ENCODE assay signal across 1 cellular context in the genomic region with DNA sequence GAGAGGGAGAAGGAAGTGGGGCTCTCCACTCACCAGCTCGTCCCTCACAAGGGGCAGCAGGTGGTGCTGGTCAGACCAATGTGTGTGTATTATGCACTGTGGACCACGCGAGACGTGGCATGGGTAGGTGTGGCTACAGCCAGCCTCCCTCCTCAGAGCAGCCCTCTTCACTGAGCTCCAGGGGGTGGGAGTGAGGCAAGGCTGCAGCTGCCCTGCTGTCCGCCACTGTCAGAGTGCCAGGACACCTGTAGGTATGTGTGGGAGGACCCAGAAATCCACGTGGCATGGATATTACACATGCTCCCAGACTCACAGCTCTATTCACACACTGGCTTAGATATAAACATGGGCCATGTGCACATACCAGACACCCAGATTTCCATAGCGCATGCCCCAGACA.
TF ChIP-seq lines count a peak whose summit lies in the region.

No MANE protein-coding gene starts in this region.

TF ChIP-seq in HCT116, 20 proteins besides CTCF, POLR2A, EP300 and RAD21 (continued from another document):
- TF ChIP-seq, protein P1, sequence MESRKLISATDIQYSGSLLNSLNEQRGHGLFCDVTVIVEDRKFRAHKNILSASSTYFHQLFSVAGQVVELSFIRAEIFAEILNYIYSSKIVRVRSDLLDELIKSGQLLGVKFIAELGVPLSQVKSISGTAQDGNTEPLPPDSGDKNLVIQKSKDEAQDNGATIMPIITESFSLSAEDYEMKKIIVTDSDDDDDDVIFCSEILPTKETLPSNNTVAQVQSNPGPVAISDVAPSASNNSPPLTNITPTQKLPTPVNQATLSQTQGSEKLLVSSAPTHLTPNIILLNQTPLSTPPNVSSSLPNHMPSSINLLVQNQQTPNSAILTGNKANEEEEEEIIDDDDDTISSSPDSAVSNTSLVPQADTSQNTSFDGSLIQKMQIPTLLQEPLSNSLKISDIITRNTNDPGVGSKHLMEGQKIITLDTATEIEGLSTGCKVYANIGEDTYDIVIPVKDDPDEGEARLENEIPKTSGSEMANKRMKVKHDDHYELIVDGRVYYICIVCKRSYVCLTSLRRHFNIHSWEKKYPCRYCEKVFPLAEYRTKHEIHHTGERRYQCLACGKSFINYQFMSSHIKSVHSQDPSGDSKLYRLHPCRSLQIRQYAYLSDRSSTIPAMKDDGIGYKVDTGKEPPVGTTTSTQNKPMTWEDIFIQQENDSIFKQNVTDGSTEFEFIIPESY (IDR thresholded peaks at IDR 0.05; ENCODE audit: extremely low read depth, insufficient replicate concordance, low read length), result no peak
- TF ChIP-seq ZFX (IDR thresholded peaks at IDR 0.05) (no peak), SRF (IDR thresholded peaks at IDR 0.05; ENCODE audit: low read depth) (no peak), TCF7L2 (IDR thresholded peaks at IDR 0.05; ENCODE audit: borderline replicate concordance, extremely low read depth, insufficient read depth, insufficient read length) (no peak), POLR2AphosphoS5 (IDR thresholded peaks at IDR 0.05; ENCODE audit: low read depth, low read length) (no peak), SP1 (IDR thresholded peaks at IDR 0.05; ENCODE audit: low read depth) (no peak), CEBPB (IDR thresholded peaks at IDR 0.05; ENCODE audit: low read depth) (no peak)
- TF ChIP-seq, protein P2, sequence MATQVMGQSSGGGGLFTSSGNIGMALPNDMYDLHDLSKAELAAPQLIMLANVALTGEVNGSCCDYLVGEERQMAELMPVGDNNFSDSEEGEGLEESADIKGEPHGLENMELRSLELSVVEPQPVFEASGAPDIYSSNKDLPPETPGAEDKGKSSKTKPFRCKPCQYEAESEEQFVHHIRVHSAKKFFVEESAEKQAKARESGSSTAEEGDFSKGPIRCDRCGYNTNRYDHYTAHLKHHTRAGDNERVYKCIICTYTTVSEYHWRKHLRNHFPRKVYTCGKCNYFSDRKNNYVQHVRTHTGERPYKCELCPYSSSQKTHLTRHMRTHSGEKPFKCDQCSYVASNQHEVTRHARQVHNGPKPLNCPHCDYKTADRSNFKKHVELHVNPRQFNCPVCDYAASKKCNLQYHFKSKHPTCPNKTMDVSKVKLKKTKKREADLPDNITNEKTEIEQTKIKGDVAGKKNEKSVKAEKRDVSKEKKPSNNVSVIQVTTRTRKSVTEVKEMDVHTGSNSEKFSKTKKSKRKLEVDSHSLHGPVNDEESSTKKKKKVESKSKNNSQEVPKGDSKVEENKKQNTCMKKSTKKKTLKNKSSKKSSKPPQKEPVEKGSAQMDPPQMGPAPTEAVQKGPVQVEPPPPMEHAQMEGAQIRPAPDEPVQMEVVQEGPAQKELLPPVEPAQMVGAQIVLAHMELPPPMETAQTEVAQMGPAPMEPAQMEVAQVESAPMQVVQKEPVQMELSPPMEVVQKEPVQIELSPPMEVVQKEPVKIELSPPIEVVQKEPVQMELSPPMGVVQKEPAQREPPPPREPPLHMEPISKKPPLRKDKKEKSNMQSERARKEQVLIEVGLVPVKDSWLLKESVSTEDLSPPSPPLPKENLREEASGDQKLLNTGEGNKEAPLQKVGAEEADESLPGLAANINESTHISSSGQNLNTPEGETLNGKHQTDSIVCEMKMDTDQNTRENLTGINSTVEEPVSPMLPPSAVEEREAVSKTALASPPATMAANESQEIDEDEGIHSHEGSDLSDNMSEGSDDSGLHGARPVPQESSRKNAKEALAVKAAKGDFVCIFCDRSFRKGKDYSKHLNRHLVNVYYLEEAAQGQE (IDR thresholded peaks at IDR 0.05; ENCODE audit: low read depth), result no peak
